In the genomic region with DNA sequence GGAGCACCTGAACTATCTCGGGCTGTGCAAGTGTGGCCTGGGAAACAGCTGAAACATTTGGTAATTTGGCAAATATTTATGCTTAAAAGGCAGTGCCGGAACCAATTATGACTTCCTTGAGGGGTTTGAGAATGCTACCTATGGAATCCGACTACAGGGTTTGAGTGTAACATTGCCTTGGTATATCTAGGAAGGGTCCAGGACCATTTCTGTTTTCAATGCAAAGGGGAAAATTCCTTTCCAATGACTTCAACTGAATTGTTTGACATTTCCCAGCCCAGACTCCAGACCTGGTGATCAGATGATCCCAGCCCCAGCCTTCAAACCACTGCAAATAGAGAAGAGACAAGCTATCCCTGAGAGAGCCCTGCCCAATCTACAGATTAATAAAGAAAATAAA, we compare ENCODE assay signal across 26 cellular contexts. TPM values are rescaled to one million over a fixed set of nuclear protein-coding genes. Genes with fewer than 3 reads are reported as not detected.
"Had no signal": no experiment of that assay in that cellular context is flagged by ENCODE, and none has a peak within 500 bp of the region (broad histone marks: within the 10 kb centered on the region; RNA-seq: fewer than 3 reads in every experiment).

No MANE protein-coding gene starts in this region.

- H2AFZ ChIP-seq: neural progenitor cell, parathyroid adenoma had no signal

- H3K4me2 ChIP-seq: neural progenitor cell had no signal

- FAIRE-seq: kidney had no signal

- DNase-seq: hippocampal formation; kidney; left colon; left lung; lower lobe of right lung; mammary epithelial cell; mesenchymal stem cell; naive thymus-derived CD8-positive, alpha-beta T cell; occipital lobe; stimulated activated CD4-positive, alpha-beta T cell treated with anti-CD3 and anti-CD28 coated beads, Interleukin-12 subunit alpha, Interleukin-12 subunit beta, amount 100 ng/mL, for 4 hours; stimulated activated CD4-positive, alpha-beta T cell treated with anti-CD3 and anti-CD28 coated beads, Interleukin-15, amount 100 ng/mL, for 24 hours; stimulated activated CD4-positive, alpha-beta T cell treated with anti-CD3 and anti-CD28 coated beads, Interleukin-2, amount 100 ng/mL, for 24 hours; stimulated activated CD4-positive, alpha-beta T cell treated with anti-CD3 and anti-CD28 coated beads, Interleukin-4, amount 100 ng/mL, for 1 hour; stimulated activated naive B cell treated with anti-CD40 and anti-IgM and Interleukin-4, amounts not matched to agents 10 μg/mL and 1 μg/mL and 100 μg/mL, for 72 hours; stimulated activated naive CD8-positive, alpha-beta T cell treated with anti-CD3 and anti-CD28 coated beads, Interleukin-15, Interleukin-2, amounts not matched to agents 100 U/mL and 50 U/mL, for 24 hours; stomach; tibial artery; upper lobe of left lung had no signal

- H3K79me2 ChIP-seq: parathyroid adenoma had no signal

- H3K27ac ChIP-seq: left lung, lower lobe of right lung, neural progenitor cell, neutrophil, parathyroid adenoma, right atrium auricular region, skin epidermis, stomach, thoracic aorta, tibial artery, upper lobe of left lung, vagina had no signal

- H3K9me3 ChIP-seq: left lung, lower lobe of right lung, neutrophil, right atrium auricular region, stomach, thoracic aorta, tibial artery, upper lobe of left lung, vagina had no signal

- H3K4me1 ChIP-seq: parathyroid adenoma, tibial artery had no signal

- H3K9ac ChIP-seq: neural progenitor cell, parathyroid adenoma had no signal

- H3K36me3 ChIP-seq: left lung, lower lobe of right lung, neural progenitor cell, neutrophil, right atrium auricular region, stomach, thoracic aorta, tibial artery, upper lobe of left lung, vagina had no signal

- H3K27me3 ChIP-seq: right atrium auricular region, tibial artery, vagina had no signal

- ATAC-seq: left colon; left lung; lower lobe of right lung; naive thymus-derived CD8-positive, alpha-beta T cell; sciatic nerve; stimulated activated naive B cell treated with anti-CD40 and anti-IgM and Interleukin-4, amounts not matched to agents 10 μg/mL and 1 μg/mL and 100 μg/mL, for 72 hours; stimulated activated naive CD8-positive, alpha-beta T cell treated with anti-CD3 and anti-CD28 coated beads, Interleukin-15, Interleukin-2, amounts not matched to agents 100 U/mL and 50 U/mL, for 24 hours had no signal

- H3K4me3 ChIP-seq: left lung, lower lobe of right lung, neural progenitor cell, right atrium auricular region, skin epidermis, stomach, thoracic aorta, tibial artery, upper lobe of left lung, vagina had no signal

RNA-seq across cellular contexts. Expression of a gene that starts 4.6 kb away (rescaled TPM):
- polyA plus RNA-seq: naive thymus-derived CD8-positive, alpha-beta T cell had no signal
